8 cellular contexts compared by ENCODE assay signal in genomic region chr1:165697881-165698842, GRCh38. TPM values are rescaled to one million over a fixed set of nuclear protein-coding genes. Genes with fewer than 3 reads are reported as not detected.
A peak's percentile ranks its signal among the peaks of the same experiment; 100 is the strongest.
DNase-seq lines count a peak whose midpoint lies in the region; ATAC-seq and TF ChIP-seq lines count a peak whose summit lies in the region.

Gene ALDH9A1, minus strand, starts transcription at chr1:165698562. Its CDS starts 4 bp downstream, at chr1:165698558.

- H3K27ac Mint-ChIP-seq in T-helper 1 cell treated with Interleukin-12 subunit alpha and Interleukin-12 subunit beta and Interleukin-4 antibody, amounts not matched to agents 30 μg/mL and 1 μg/mL, for 36 hours: peak within 1 kb of the TSS; percentile 98

- H3K27me3 ChIP-seq in psoas muscle (ENCODE audit: insufficient read depth in 3 of 3, low read length in 2 of 3): no peaks in the 10 kb centered on the region

- H3K4me3 ChIP-seq in psoas muscle (peak within 1 kb of the TSS; percentile 77), urinary bladder (ENCODE audit: low read depth, low read length) (peak within 1 kb of the TSS; percentile 64)

- ATAC-seq in GM18499 (IDR thresholded peaks at IDR 0.05; ENCODE audit: insufficient read depth, unreplicated experiment) (peak; percentile 75), HG02938 (IDR thresholded peaks at IDR 0.05; ENCODE audit: unreplicated experiment) (peak; percentile 90), left cardiac atrium (peak; percentile 97), psoas muscle (peak; percentile 90 to 94 (median 93))

- DNase-seq in NCI-H1694 (lab: John Stamatoyannopoulos, UW) (peak; percentile 81), amniotic epithelial cell (ENCODE audit: low read depth) (peak; percentile 59), left cardiac atrium (peak; percentile 91), psoas muscle (peak; percentile 93 to 94)

- peak within 1 kb of the TSS; percentile 98 for H3K4me3 Mint-ChIP-seq in T-helper 1 cell treated with Interleukin-12 subunit alpha and Interleukin-12 subunit beta and Interleukin-4 antibody, amounts not matched to agents 30 μg/mL and 1 μg/mL, for 36 hours

- peaks cover 16% of the 10 kb centered on the region for H3K36me3 Mint-ChIP-seq in T-helper 1 cell treated with Interleukin-12 subunit alpha and Interleukin-12 subunit beta and Interleukin-4 antibody, amounts not matched to agents 30 μg/mL and 1 μg/mL, for 36 hours (ENCODE audit: low read depth)

- H3K27me3 Mint-ChIP-seq in T-helper 1 cell treated with Interleukin-12 subunit alpha and Interleukin-12 subunit beta and Interleukin-4 antibody, amounts not matched to agents 30 μg/mL and 1 μg/mL, for 36 hours (ENCODE audit: low read depth): no peaks in the 10 kb centered on the region

- H3K27ac ChIP-seq in psoas muscle: peak within 1 kb of the TSS; percentile 91
- H3K27ac ChIP-seq in urinary bladder (ENCODE audit: low read depth): peak within 1 kb of the TSS; percentile 93

- H3K4me1 ChIP-seq in psoas muscle (peaks cover 16% of the 10 kb centered on the region), urinary bladder (ENCODE audit: insufficient read depth) (no peaks in the 10 kb centered on the region)

- intact Hi-C loops in left cardiac atrium (cut with DNase I) (loop anchor here in 1 of 2 donors (5.0 kb wide), 1 partner anchor 66 kb away; the partner anchor contains the start of gene MGST3), psoas muscle (cut with DNase I) (loop anchor here in 1 of 2 donors (5.0 kb wide), 4 partner anchors 66 to 214 kb away; partner anchors contain the start of genes MGST3 and UCK2)

- H3K9me3 ChIP-seq in psoas muscle: no peaks in the 10 kb centered on the region

- peak; percentile 33 for TF ChIP-seq CTCF in psoas muscle (IDR thresholded peaks at IDR 0.05)

- H3K9me3 Mint-ChIP-seq in T-helper 1 cell treated with Interleukin-12 subunit alpha and Interleukin-12 subunit beta and Interleukin-4 antibody, amounts not matched to agents 30 μg/mL and 1 μg/mL, for 36 hours: no peaks in the 10 kb centered on the region

- peaks cover 23% of the 10 kb centered on the region for H3K4me1 Mint-ChIP-seq in T-helper 1 cell treated with Interleukin-12 subunit alpha and Interleukin-12 subunit beta and Interleukin-4 antibody, amounts not matched to agents 30 μg/mL and 1 μg/mL, for 36 hours (ENCODE audit: low read depth)

- WGBS in psoas muscle, 3 donors: 1% methylated on average over 54 to 69 of the region's 69 CpGs
- under 1% methylated on average over 69 of the region's 69 CpGs for WGBS in urinary bladder

- H3K36me3 ChIP-seq in psoas muscle (ENCODE audit: insufficient read depth in 1 of 2, low read depth in 1 of 2) (peaks cover 0 to 5% of the 10 kb centered on the region in 2 donors), urinary bladder (ENCODE audit: insufficient read depth) (no peaks in the 10 kb centered on the region)

RNA-seq across cellular contexts. Expression of gene ALDH9A1, which starts in this region (rescaled TPM):
- total RNA-seq in left cardiac atrium: 10 to 100 TPM; 63.2 to 71.7 TPM
- 10 to 100 TPM; 40.9 to 69.3 (median 49.9) TPM for total RNA-seq in psoas muscle
- polyA plus RNA-seq in psoas muscle: 10 to 100 TPM; 30.4 to 37.0 (median 33.6) TPM
- total RNA-seq in urinary bladder: 74.1 TPM
- 74.5 TPM for polyA plus RNA-seq in urinary bladder

Comparison
In these comparisons a context has a peak if more than half of its experiments do, and no peak if none do; other contexts are left out.
1. Peak in every context shown above with its lines: DNase-seq, ATAC-seq, H3K4me3 ChIP-seq and H3K27ac ChIP-seq.